ENCODE assay signal across 1 cellular context in genomic region chr2:218063541-218064295, GRCh38.
TF ChIP-seq lines count a peak whose summit lies in the region.

No MANE protein-coding gene starts in this region.

TF ChIP-seq in GM12878, 131 proteins besides CTCF, POLR2A, EP300 and RAD21 (continued from another document):
- TF ChIP-seq ZNF687 (IDR thresholded peaks at IDR 0.05): no peak
